Comparison of ENCODE assay signal across 18 cellular contexts in genomic region chr12:12548713-12549112, GRCh38. TPM values are rescaled to one million over a fixed set of nuclear protein-coding genes. Genes with fewer than 3 reads are reported as not detected.
DNase-seq lines count a peak whose midpoint lies in the region; ATAC-seq, FAIRE-seq and TF ChIP-seq lines count a peak whose summit lies in the region.
"Had no signal": no experiment of that assay in that cellular context is flagged by ENCODE, and none has a peak within 500 bp of the region (broad histone marks: within the 10 kb centered on the region; RNA-seq: fewer than 3 reads in every experiment).

No MANE protein-coding gene starts in this region.

- H3K4me1 Mint-ChIP-seq in activated CD4-positive, alpha-beta T cell treated with anti-CD3 and anti-CD28 coated beads for 36 hours = peaks cover 29% of the 10 kb centered on the region
- peaks cover 6% of the 10 kb centered on the region for H3K4me1 Mint-ChIP-seq in activated B cell treated with CpG ODN at 0.5 μM for 24 hours

- ATAC-seq in activated CD4-positive, alpha-beta T cell treated with anti-CD3 and anti-CD28 coated beads for 36 hours = no peak
- ATAC-seq in activated B cell treated with CpG ODN at 0.5 μM for 24 hours (ENCODE audit: low read depth) (peak; percentile 45), sciatic nerve (peak; percentile 18), Right ventricle myocardium superior (ENCODE audit: poor library complexity) (no peak)
- ATAC-seq: PC-3 had no signal

- no peak overlapping the region for H3K27ac ChIP-seq in coronary artery
- H3K27ac ChIP-seq: A549; BLaER1 treated with 17β-estradiol and CSF1 and Interleukin-3, amounts not matched to agents 10 nM and 100 nM had no signal

- H3K4me3 ChIP-seq in coronary artery = no peak overlapping the region
- H3K4me3 ChIP-seq: A549; BLaER1 treated with 17β-estradiol and CSF1 and Interleukin-3, amounts not matched to agents 10 nM and 100 nM had no signal

- FAIRE-seq in HTR-8/SVneo (lab: Jason Lieb, UNC) = no peak
- FAIRE-seq: A549 had no signal

- H3K27ac Mint-ChIP-seq in activated CD4-positive, alpha-beta T cell treated with anti-CD3 and anti-CD28 coated beads for 36 hours = peak overlapping the region; percentile 20
- H3K27ac Mint-ChIP-seq in activated B cell treated with CpG ODN at 0.5 μM for 24 hours = no peak overlapping the region

- no peaks in the 10 kb centered on the region for H3K9me3 Mint-ChIP-seq in activated CD4-positive, alpha-beta T cell treated with anti-CD3 and anti-CD28 coated beads for 36 hours (ENCODE audit: low read depth)
- H3K9me3 Mint-ChIP-seq in activated B cell treated with CpG ODN at 0.5 μM for 24 hours = no peaks in the 10 kb centered on the region

- H3K27me3 Mint-ChIP-seq in activated CD4-positive, alpha-beta T cell treated with anti-CD3 and anti-CD28 coated beads for 36 hours = no peaks in the 10 kb centered on the region
- H3K27me3 Mint-ChIP-seq in activated B cell treated with CpG ODN at 0.5 μM for 24 hours = no peaks in the 10 kb centered on the region

- no peak for DNase-seq in activated CD4-positive, alpha-beta T cell treated with anti-CD3 and anti-CD28 coated beads for 36 hours
- DNase-seq in activated CD4-positive, alpha-beta T cell treated with anti-CD3 and anti-CD28 coated beads for 1 hour = no peak
- DNase-seq in GM20000 (ENCODE audit: low spot score) = peak; percentile 30
- DNase-seq in activated B cell treated with CpG ODN at 0.5 μM for 24 hours = no peak
- no peak for DNase-seq in sciatic nerve (ENCODE audit: low spot score)
- no peak for DNase-seq in HTR-8/SVneo (ENCODE audit: insufficient read length, low spot score)
- no peak for DNase-seq in Right ventricle myocardium superior
- no peak for DNase-seq in coronary artery (ENCODE audit: low spot score)
- DNase-seq: COR-L47, DMS153, HCEC 1CT, NCI-H1105 treated with DMSO at 0.1 percent for 48 hours, NCI-H1694 treated with DMSO at 0.1 percent for 48 hours, NCI-H446 treated with DMSO at 0.1 percent for 48 hours, NCI-H774, PC-3 had no signal

- H3K4me3 Mint-ChIP-seq in activated CD4-positive, alpha-beta T cell treated with anti-CD3 and anti-CD28 coated beads for 36 hours = no peak overlapping the region
- H3K4me3 Mint-ChIP-seq in activated B cell treated with CpG ODN at 0.5 μM for 24 hours = no peak overlapping the region

- POLR2A ChIA-PET in activated CD4-positive, alpha-beta T cell treated with anti-CD3 and anti-CD28 coated beads for 36 hours (lab: Charles Lee) = interaction anchor here (0.7 kb wide), 1 partner anchor 10 kb away, joined by 4 read pairs; no protein-coding TSS in a partner anchor
- POLR2A ChIA-PET in activated B cell treated with CpG ODN at 0.5 μM for 24 hours (lab: Charles Lee) = interaction anchor here (0.7 kb wide), 1 partner anchor 1936 kb away, joined by 8 read pairs; no protein-coding TSS in a partner anchor

- TF ChIP-seq CTCF in GM20000 (IDR thresholded peaks at IDR 0.05; ENCODE audit: extremely low read depth, missing control alignments) (no peak), activated B cell treated with CpG ODN at 0.5 μM for 24 hours (IDR thresholded peaks at IDR 0.05) (no peak), coronary artery (IDR thresholded peaks at IDR 0.05) (no peak)

- peaks cover 11% of the 10 kb centered on the region for H3K36me3 Mint-ChIP-seq in activated CD4-positive, alpha-beta T cell treated with anti-CD3 and anti-CD28 coated beads for 36 hours (ENCODE audit: low read depth)
- no peaks in the 10 kb centered on the region for H3K36me3 Mint-ChIP-seq in activated B cell treated with CpG ODN at 0.5 μM for 24 hours (ENCODE audit: low read depth)

- intact Hi-C loops in activated CD4-positive, alpha-beta T cell treated with anti-CD3 and anti-CD28 coated beads for 36 hours (cut with DNase I, micrococcal nuclease) = no loop called here
- intact Hi-C loops in activated B cell treated with CpG ODN at 0.5 μM for 24 hours (cut with micrococcal nuclease) (no loop called here), sciatic nerve (cut with DNase I) (no loop called here), Right ventricle myocardium superior (cut with DNase I) (no loop called here)

- CTCF ChIA-PET in activated CD4-positive, alpha-beta T cell treated with anti-CD3 and anti-CD28 coated beads for 36 hours (lab: Charles Lee) = interaction anchor here (1.1 to 1.8 kb wide), 2 partner anchors 13 to 16 kb away, joined by 4 to 7 read pairs; no protein-coding TSS in a partner anchor
- CTCF ChIA-PET in activated B cell treated with CpG ODN at 0.5 μM for 24 hours (lab: Charles Lee) = no interaction called here

RNA-seq across cellular contexts. Expression of gene DUSP16, which starts 13.9 kb away (rescaled TPM):
- total RNA-seq in activated CD4-positive, alpha-beta T cell treated with anti-CD3 and anti-CD28 coated beads for 36 hours = 10 to 100 TPM; 39.3 to 40.4 TPM
- total RNA-seq in activated B cell treated with CpG ODN at 0.5 μM for 24 hours = 1.1 and 2.0 TPM in 2 replicates
- total RNA-seq in sciatic nerve = 28.6 TPM
- total RNA-seq in Right ventricle myocardium superior = 12.5 TPM

Comparison
In these comparisons a context has a peak if more than half of its experiments do, and no peak if none do; other contexts are left out.
1. ATAC-seq: peak in activated B cell treated with CpG ODN at 0.5 μM for 24 hours (single experiment) and sciatic nerve (single experiment); none in activated CD4-positive, alpha-beta T cell treated with anti-CD3 and anti-CD28 coated beads for 36 hours (single experiment) and Right ventricle myocardium superior (single experiment).